35 cellular contexts compared by ENCODE assay signal in genomic region chr7:121908042-121908441, GRCh38. TPM values are rescaled to one million over a fixed set of nuclear protein-coding genes. Genes with fewer than 3 reads are reported as not detected.
"Had no signal": no experiment of that assay in that cellular context is flagged by ENCODE, and none has a peak within 500 bp of the region (broad histone marks: within the 10 kb centered on the region; RNA-seq: fewer than 3 reads in every experiment).

No MANE protein-coding gene starts in this region.

- H3K27me3 ChIP-seq: adrenal gland, body of pancreas, brain microvascular endothelial cell, breast epithelium had no signal

- FAIRE-seq: astrocyte, TTC549 had no signal

- DNase-seq: activated B cell treated with CpG ODN at 0.5 μM for 24 hours; activated CD4-positive, alpha-beta memory T cell treated with anti-CD3 and anti-CD28 coated beads for 36 hours; activated CD4-positive, alpha-beta T cell treated with anti-CD3 and anti-CD28 coated beads for 4 hours; activated CD4-positive, alpha-beta T cell treated with anti-CD3 and anti-CD28 coated beads, Interleukin-2, amount 10 ng/mL, durations not matched to agents 24 days and 14 days; activated CD4-positive, alpha-beta T cell treated with anti-CD3 and anti-CD28 coated beads, Interleukin-2, amount 50 U/mL, for 1 hour; activated CD4-positive, alpha-beta T cell treated with anti-CD3 and anti-CD28 coated beads, Interleukin-2, amount 50 U/mL, for 4 hours; activated CD4-positive, CD25-positive, alpha-beta regulatory T cell treated with anti-CD3 and anti-CD28 coated beads, Interleukin-2, amount 50 U/mL, for 72 hours; activated CD8-positive, alpha-beta memory T cell treated with anti-CD3 and anti-CD28 coated beads, Interleukin-2, amount 50 U/mL, for 4 hours; activated CD8-positive, alpha-beta T cell treated with anti-CD3 and anti-CD28 coated beads for 36 hours; activated effector memory CD4-positive, alpha-beta T cell treated with anti-CD3 and anti-CD28 coated beads, Interleukin-2, amount 50 U/mL, for 16 hours; activated gamma-delta T cell treated with Interleukin-2 at 50 U/mL for 16 hours; activated naive CD4-positive, alpha-beta T cell; activated naive CD4-positive, alpha-beta T cell treated with anti-CD3 and anti-CD28 coated beads for 36 hours; activated naive CD4-positive, alpha-beta T cell treated with anti-CD3 and anti-CD28 coated beads, Interleukin-2, amount 50 U/mL, for 16 hours; activated naive CD8-positive, alpha-beta T cell treated with anti-CD3 and anti-CD28 coated beads for 36 hours; activated T-cell treated with anti-CD3 and anti-CD28 coated beads for 4 hours; activated T-cell treated with anti-CD3 and anti-CD28 coated beads, Interleukin-2, amount 50 U/mL, for 1 hour; activated T-cell treated with anti-CD3 and anti-CD28 coated beads, Interleukin-2, amount 50 U/mL, for 4 hours; activated T-cell treated with anti-CD3 and anti-CD28 coated beads, Interleukin-2, amount 50 U/mL, for 72 hours; adrenal gland; amniotic stem cell; aorta; body of pancreas; brain microvascular endothelial cell; central memory CD4-positive, alpha-beta T cell; T-helper 2 cell; T-helper 9 cell had no signal

- H3K4me3 ChIP-seq: adrenal gland, body of pancreas, breast epithelium had no signal

- H3K9me3 ChIP-seq: adrenal gland, body of pancreas, breast epithelium had no signal

- H3K36me3 ChIP-seq: adrenal gland, brain microvascular endothelial cell, breast epithelium had no signal

- H3K27ac ChIP-seq: adrenal gland, body of pancreas, brain microvascular endothelial cell, breast epithelium, VCaP had no signal

- H3K4me1 ChIP-seq: adrenal gland, body of pancreas, breast epithelium had no signal

- ATAC-seq: activated CD8-positive, alpha-beta T cell treated with anti-CD3 and anti-CD28 coated beads for 36 hours; activated naive CD4-positive, alpha-beta T cell treated with anti-CD3 and anti-CD28 coated beads, Interleukin-2, amount 50 U/mL, for 72 hours; activated T-cell treated with anti-CD3 and anti-CD28 coated beads, Interleukin-2, amount 50 U/mL, for 4 hours; activated T-cell treated with anti-CD3 and anti-CD28 coated beads, Interleukin-2, amount 50 U/mL, for 72 hours; activated T-helper 17 cell treated with anti-CD3 and anti-CD28 coated beads, Interleukin-2, amount 50 U/mL, for 72 hours; body of pancreas had no signal

RNA-seq across cellular contexts. Expression of gene PTPRZ1, which starts 35.1 kb away (rescaled TPM):
- total RNA-seq: activated B cell treated with CpG ODN at 0.5 μM for 24 hours; activated CD4-positive, alpha-beta memory T cell treated with anti-CD3 and anti-CD28 coated beads for 36 hours; activated CD4-positive, alpha-beta T cell treated with anti-CD3 and anti-CD28 coated beads, Interleukin-2, amount 10 ng/mL, durations not matched to agents 24 days and 14 days; activated CD8-positive, alpha-beta memory T cell treated with anti-CD3 and anti-CD28 coated beads for 36 hours; activated CD8-positive, alpha-beta T cell treated with anti-CD3 and anti-CD28 coated beads for 36 hours; activated naive CD4-positive, alpha-beta T cell treated with anti-CD3 and anti-CD28 coated beads for 36 hours; activated naive CD4-positive, alpha-beta T cell treated with anti-CD3 and anti-CD28 coated beads, Interleukin-2, amount 50 U/mL, for 72 hours; activated naive CD8-positive, alpha-beta T cell treated with anti-CD3 and anti-CD28 coated beads for 36 hours; activated T-cell treated with anti-CD3 and anti-CD28 coated beads, Interleukin-2, amount 50 U/mL, for 72 hours; activated T-helper 1 cell treated with anti-CD3 and anti-CD28 coated beads, Interleukin-12 subunit alpha, Interleukin-12 subunit beta, Interleukin-2, Interleukin-4 antibody, amounts not matched to agents 30 ng/mL and 10 ng/mL and 1 ng/mL, durations not matched to agents 14 hours and 24 hours and 36 hours; activated T-helper 17 cell treated with anti-CD3 and anti-CD28 coated beads, Interleukin-2, amount 50 U/mL, for 72 hours had no signal
